In genomic region chr3:107675233-107675900, GRCh38 we compare ENCODE assay signal across 15 cellular contexts.
DNase-seq lines count a peak whose midpoint lies in the region; ATAC-seq, FAIRE-seq and TF ChIP-seq lines count a peak whose summit lies in the region.
"Had no signal": no experiment of that assay in that cellular context is flagged by ENCODE, and none has a peak within 500 bp of the region (broad histone marks: within the 10 kb centered on the region; RNA-seq: fewer than 3 reads in every experiment).

No MANE protein-coding gene starts in this region.

- no peak for TF ChIP-seq RAD21 in GM12878 (IDR thresholded peaks at IDR 0.05; ENCODE audit: insufficient read depth, low read depth, low read length)

- H3K79me1 ChIP-seq in neuronal stem cell (ENCODE audit: low read depth, low read length), result no peaks in the 10 kb centered on the region

- H2BK5ac ChIP-seq in neuronal stem cell (ENCODE audit: low read length), result no peak overlapping the region

- no peak overlapping the region for H3K4me3 ChIP-seq in GM12878
- no peak overlapping the region for H3K4me3 ChIP-seq in neuronal stem cell (ENCODE audit: low read length in 2 of 2)

- H3K27ac ChIP-seq in GM12878 (ENCODE audit: control insufficient read depth, insufficient read depth), result no peak overlapping the region
- H3K27ac ChIP-seq in neuronal stem cell (replicated peaks; ENCODE audit: low read length), result no peak overlapping the region
- H3K27ac ChIP-seq: brain microvascular endothelial cell, VCaP had no signal

- H3K18ac ChIP-seq in neuronal stem cell (ENCODE audit: low read length), result no peak overlapping the region

- H3K36me3 ChIP-seq in GM12878 (ENCODE audit: control insufficient read depth in 2 of 2, insufficient read depth in 2 of 2, low read length in 1 of 2) (no peaks in the 10 kb centered on the region), neuronal stem cell (replicated peaks in 1 of 2; ENCODE audit: control insufficient read depth in 2 of 2, insufficient read depth in 2 of 2, low read length in 2 of 2) (no peaks in the 10 kb centered on the region)
- H3K36me3 ChIP-seq: brain microvascular endothelial cell had no signal

- H3K4me1 ChIP-seq in GM12878 (ENCODE audit: control insufficient read depth, insufficient read depth, low read length) (peaks cover 10% of the 10 kb centered on the region), neuronal stem cell (ENCODE audit: control insufficient read depth in 2 of 2, insufficient read depth in 1 of 2, low read depth in 1 of 2, low read length in 2 of 2) (peaks cover 0 to 2% of the 10 kb centered on the region in 2 donors)

- H2BK12ac ChIP-seq in neuronal stem cell (ENCODE audit: low read length), result no peak overlapping the region

- no peak overlapping the region for H3K4ac ChIP-seq in neuronal stem cell (ENCODE audit: low read length)

- no peak for DNase-seq in stimulated activated naive CD8-positive, alpha-beta T cell treated with anti-CD3 and anti-CD28 coated beads, Interleukin-15, Interleukin-2, amounts not matched to agents 100 U/mL and 50 U/mL, for 24 hours
- DNase-seq in GM12878 (ENCODE audit: low read depth, low spot score) (no peak), neuronal stem cell (ENCODE audit: low spot score) (no peak)
- no peak for DNase-seq in activated CD4-positive, alpha-beta T cell treated with anti-CD3 and anti-CD28 coated beads, Interleukin-2, amount 50 U/mL, for 48 hours
- no peak for DNase-seq in activated CD4-positive, CD25-positive, alpha-beta regulatory T cell (lab: John Stamatoyannopoulos, UW)
- DNase-seq: brain microvascular endothelial cell, DMS79 treated with DMSO at 0.1 percent for 48 hours, mesenchymal stem cell, NCI-H510A treated with DMSO at 0.1 percent for 48 hours, right cardiac atrium had no signal

- no peaks in the 10 kb centered on the region for H3K27me3 Mint-ChIP-seq in stimulated activated naive CD8-positive, alpha-beta T cell treated with anti-CD3 and anti-CD28 coated beads, Interleukin-15, Interleukin-2, amounts not matched to agents 100 ng/mL and 50 ng/mL, for 24 hours

- H3K36me3 Mint-ChIP-seq in stimulated activated naive CD8-positive, alpha-beta T cell treated with anti-CD3 and anti-CD28 coated beads, Interleukin-15, Interleukin-2, amounts not matched to agents 100 ng/mL and 50 ng/mL, for 24 hours (ENCODE audit: low read depth), result no peaks in the 10 kb centered on the region

- H2AFZ ChIP-seq in GM12878 (ENCODE audit: control insufficient read depth, low read depth, low read length) (peak overlapping the region; percentile 15; the same call in 1 of the 2 replicates), neuronal stem cell (ENCODE audit: low read length) (no peak overlapping the region)

- RAD21 ChIA-PET in GM12878 (lab: Charles Lee; ENCODE audit: unreplicated experiment), result interaction anchor here (0.6 to 5.1 kb wide), 29 partner anchors 8 to 802 kb away, joined by 3 to 49 read pairs (median 4); no protein-coding TSS in a partner anchor

- CTCF ChIA-PET in GM12878 (lab: Yijun Ruan, JAX), result interaction anchor here (0.7 to 10.0 kb wide), 42 partner anchors 9 to 1143 kb away, joined by 3 to 212 read pairs (median 6); no protein-coding TSS in a partner anchor

- no peaks in the 10 kb centered on the region for H3K9me3 ChIP-seq in GM12878 (replicated peaks; ENCODE audit: control insufficient read depth, insufficient read depth, low read length)
- no peaks in the 10 kb centered on the region for H3K9me3 ChIP-seq in neuronal stem cell (replicated peaks in 1 of 2; ENCODE audit: control insufficient read depth in 2 of 2, insufficient read depth in 1 of 2, low read depth in 1 of 2, low read length in 2 of 2)

- POLR2A ChIA-PET in GM12878 (lab: Charles Lee), result interaction anchor here (1.0 to 2.0 kb wide), 6 partner anchors 12 to 96 kb away, joined by 3 to 5 read pairs (median 3); no protein-coding TSS in a partner anchor

- no peak overlapping the region for H4K91ac ChIP-seq in neuronal stem cell (ENCODE audit: low read depth, low read length, poor library complexity)

- TF ChIP-seq CTCF in GM12878 (IDR thresholded peaks at IDR 0.05 in 2 of 3, conservative IDR thresholded peaks at IDR 0.05 in 1 of 3; ENCODE audit: control insufficient read depth in 2 of 3, extremely low read depth in 1 of 3, insufficient read depth in 1 of 3, low read depth in 3 of 3, low read length in 3 of 3), result no peak

- no peaks in the 10 kb centered on the region for H3K9me3 Mint-ChIP-seq in stimulated activated naive CD8-positive, alpha-beta T cell treated with anti-CD3 and anti-CD28 coated beads, Interleukin-15, Interleukin-2, amounts not matched to agents 100 ng/mL and 50 ng/mL, for 24 hours

- intact Hi-C loops in GM12878 (cut with micrococcal nuclease; ENCODE audit: unreplicated experiment), result loop anchor here (5.0 to 10.0 kb wide), 3 partner anchors 67 to 441 kb away; no protein-coding TSS in a partner anchor

- no peak for ATAC-seq in stimulated activated naive CD8-positive, alpha-beta T cell treated with anti-CD3 and anti-CD28 coated beads, Interleukin-15, Interleukin-2, amounts not matched to agents 100 U/mL and 50 U/mL, for 24 hours
- peak; percentile 49 for ATAC-seq in HG02884 (IDR thresholded peaks at IDR 0.05; ENCODE audit: unreplicated experiment)
- ATAC-seq in GM12878, result peak; percentile 71
- no peak for ATAC-seq in HG03280 (IDR thresholded peaks at IDR 0.05; ENCODE audit: unreplicated experiment)
- ATAC-seq: right cardiac atrium, Right ventricle myocardium inferior had no signal

- H4K20me1 ChIP-seq in GM12878 (ENCODE audit: control insufficient read depth, insufficient read depth), result no peaks in the 10 kb centered on the region

- no peak for FAIRE-seq in GM12878 (lab: Jason Lieb, UNC)

- H2BK120ac ChIP-seq in neuronal stem cell (ENCODE audit: low read depth, low read length), result no peak overlapping the region

- TF ChIP-seq EP300 in GM12878 (IDR thresholded peaks at IDR 0.05; ENCODE audit: borderline replicate concordance in 1 of 2, control insufficient read depth in 1 of 2, low read depth in 2 of 2, low read length in 2 of 2), result no peak

- BruUV-seq in GM12878 (replicated peaks; lab: Mats Ljungman, UMichigan), result no TSS peak

- in situ Hi-C loops in GM12878 (cut with MboI), result no loop called here

- SMC1A ChIA-PET in GM12878 (lab: Charles Lee; ENCODE audit: uncharacterized antibody, unreplicated experiment), result interaction anchor here (0.7 to 5.3 kb wide), 34 partner anchors 9 to 439 kb away, joined by 3 to 115 read pairs (median 4); no protein-coding TSS in a partner anchor

- peaks cover 26% of the 10 kb centered on the region for H3K4me1 Mint-ChIP-seq in stimulated activated naive CD8-positive, alpha-beta T cell treated with anti-CD3 and anti-CD28 coated beads, Interleukin-15, Interleukin-2, amounts not matched to agents 100 ng/mL and 50 ng/mL, for 24 hours (ENCODE audit: low read depth)

- 65% methylated on average over 6 of the region's 6 CpGs for WGBS in GM12878 (ENCODE audit: insufficient coverage, insufficient replicate concordance, low lambda C conversion rate, missing lambda C conversion rate)
- WGBS in neuronal stem cell (ENCODE audit: extremely low coverage in 2 of 2, insufficient read length in 2 of 2, insufficient replicate concordance in 1 of 2), 2 donors, result no CpG with 5 or more reads among the region's 6 CpGs

- no peak overlapping the region for H3K4me3 Mint-ChIP-seq in stimulated activated naive CD8-positive, alpha-beta T cell treated with anti-CD3 and anti-CD28 coated beads, Interleukin-15, Interleukin-2, amounts not matched to agents 100 ng/mL and 50 ng/mL, for 24 hours

- no peak overlapping the region for H2AK5ac ChIP-seq in neuronal stem cell (ENCODE audit: low read depth, low read length)

- no peak overlapping the region for H4K8ac ChIP-seq in neuronal stem cell (ENCODE audit: low read depth, low read length)

- no peaks in the 10 kb centered on the region for H3K79me2 ChIP-seq in GM12878 (ENCODE audit: control insufficient read depth, insufficient read depth, low read length)

- H3K4me2 ChIP-seq in GM12878 (ENCODE audit: control insufficient read depth, insufficient read depth), result peak overlapping the region; percentile 72
- no peak overlapping the region for H3K4me2 ChIP-seq in neuronal stem cell (ENCODE audit: insufficient read depth, low read length, poor library complexity, severe bottlenecking)

- H3K14ac ChIP-seq in neuronal stem cell (ENCODE audit: low read length), result no peak overlapping the region

- H3K9ac ChIP-seq in GM12878 (ENCODE audit: control insufficient read depth, insufficient read depth, low read length), result no peak overlapping the region
- H3K9ac ChIP-seq in neuronal stem cell (ENCODE audit: low read depth, low read length, poor library complexity), result no peak overlapping the region

- H3K27ac Mint-ChIP-seq in stimulated activated naive CD8-positive, alpha-beta T cell treated with anti-CD3 and anti-CD28 coated beads, Interleukin-15, Interleukin-2, amounts not matched to agents 100 ng/mL and 50 ng/mL, for 24 hours, result peak overlapping the region; percentile 13

- H3K27me3 ChIP-seq in GM12878 (replicated peaks in 1 of 2; ENCODE audit: control insufficient read depth in 2 of 2, insufficient read depth in 2 of 2, low read length in 1 of 2) (no peaks in the 10 kb centered on the region), neuronal stem cell (ENCODE audit: control insufficient read depth in 3 of 3, insufficient read depth in 3 of 3, low read depth in 1 of 3, low read length in 3 of 3) (no peaks in the 10 kb centered on the region)
- H3K27me3 ChIP-seq: brain microvascular endothelial cell had no signal

- TF ChIP-seq POLR2A in GM12878 (IDR thresholded peaks at IDR 0.05; ENCODE audit: low read depth, low read length), result no peak

- no peak overlapping the region for H2BK15ac ChIP-seq in neuronal stem cell (ENCODE audit: low read length)

- H3K23ac ChIP-seq in neuronal stem cell (ENCODE audit: low read depth, low read length, poor library complexity), result no peak overlapping the region

TF ChIP-seq in GM12878, 131 proteins besides CTCF, POLR2A, EP300 and RAD21 (continues in another document):
- TF ChIP-seq MEF2B (IDR thresholded peaks at IDR 0.05; ENCODE audit: partially characterized antibody, poor library complexity, severe bottlenecking) (peak; percentile 39), NR2F1 (conservative IDR thresholded peaks at IDR 0.05) (peak; percentile 57; the same call in 1 of the 2 replicates)

Comparison
In these comparisons a context has a peak if more than half of its experiments do, and no peak if none do; other contexts are left out.
1. ATAC-seq: peak in HG02884 (single experiment) and GM12878 (single experiment); none in stimulated activated naive CD8-positive, alpha-beta T cell treated with anti-CD3 and anti-CD28 coated beads, Interleukin-15, Interleukin-2, amounts not matched to agents 100 U/mL and 50 U/mL, for 24 hours (single experiment) and HG03280 (single experiment).